Comparison of ENCODE assay signal across 9 cellular contexts in the genomic region with DNA sequence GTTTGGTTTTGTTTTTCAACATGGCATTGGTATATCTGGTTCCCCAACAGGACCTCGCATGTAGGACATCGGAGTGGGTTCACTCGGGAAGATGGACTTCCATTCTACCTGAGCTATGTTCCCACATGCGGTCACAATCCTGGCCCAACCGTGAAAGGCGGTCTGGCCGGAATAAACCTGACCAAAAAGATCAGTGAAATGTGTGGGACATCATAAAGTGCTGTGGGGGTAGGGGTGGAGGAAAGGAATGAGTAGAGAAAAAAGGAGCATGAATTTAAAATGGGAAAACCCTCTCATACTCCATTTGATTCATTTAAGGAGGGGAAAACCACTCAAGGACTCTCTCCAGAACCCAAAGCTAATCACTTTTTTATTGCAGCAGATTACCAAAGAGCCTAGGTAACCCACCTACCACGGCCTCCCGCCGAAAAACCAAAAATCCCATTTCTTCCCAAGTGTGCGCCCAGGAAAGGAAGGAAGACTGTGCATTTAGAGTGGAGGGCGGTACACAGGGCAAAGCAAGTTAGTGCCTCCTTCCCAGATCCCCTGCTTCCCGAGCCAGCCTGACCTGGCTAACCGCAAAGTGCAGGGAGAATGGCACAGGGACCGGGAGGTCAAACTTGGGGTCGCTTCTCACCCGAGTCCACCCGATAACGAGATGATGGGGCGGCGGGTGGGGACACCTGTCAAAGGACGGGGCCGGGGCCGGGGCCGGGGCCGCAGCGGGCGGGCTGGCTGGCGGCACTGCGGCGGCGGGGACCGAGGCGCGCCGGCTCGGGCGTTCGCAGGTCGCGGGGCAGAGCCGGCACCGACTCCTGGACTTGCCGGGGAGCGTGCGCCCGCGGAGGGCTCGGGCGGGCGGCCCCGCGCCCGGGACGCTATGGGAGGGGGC. TPM values are rescaled to one million over a fixed set of nuclear protein-coding genes. Genes with fewer than 3 reads are reported as not detected.
DNase-seq lines count a peak whose midpoint lies in the region; ATAC-seq and TF ChIP-seq lines count a peak whose summit lies in the region.
"Had no signal": no experiment of that assay in that cellular context is flagged by ENCODE, and none has a peak within 500 bp of the region (broad histone marks: within the 10 kb centered on the region; RNA-seq: fewer than 3 reads in every experiment).

No MANE protein-coding gene starts in this region.

- H3K27ac Mint-ChIP-seq in activated CD4-positive, alpha-beta T cell treated with anti-CD3 and anti-CD28 coated beads, Interleukin-2, amount 10 ng/mL, durations not matched to agents 24 days and 14 days: no peak overlapping the region
- no peak overlapping the region for H3K27ac Mint-ChIP-seq in activated naive CD8-positive, alpha-beta T cell treated with anti-CD3 and anti-CD28 coated beads, Interleukin-2, amount 50 U/mL, for 24 hours

- H2AFZ ChIP-seq in smooth muscle cell (ENCODE audit: low read depth): no peak overlapping the region

- no peaks in the 10 kb centered on the region for H3F3A ChIP-seq in smooth muscle cell (ENCODE audit: low read depth)

- no peaks in the 10 kb centered on the region for H3K79me2 ChIP-seq in smooth muscle cell (ENCODE audit: low read depth)

- H3K27me3 Mint-ChIP-seq in activated CD4-positive, alpha-beta T cell treated with anti-CD3 and anti-CD28 coated beads, Interleukin-2, amount 10 ng/mL, durations not matched to agents 24 days and 14 days: peaks cover 55% of the 10 kb centered on the region
- H3K27me3 Mint-ChIP-seq in activated naive CD8-positive, alpha-beta T cell treated with anti-CD3 and anti-CD28 coated beads, Interleukin-2, amount 50 U/mL, for 24 hours: peaks cover 63% of the 10 kb centered on the region

- H4K20me1 ChIP-seq in smooth muscle cell (ENCODE audit: low read depth): no peaks in the 10 kb centered on the region

- H3K27ac ChIP-seq in smooth muscle cell (ENCODE audit: low read depth): no peak overlapping the region

- peak overlapping the region; percentile 58 for H3K4me3 ChIP-seq in iPS-18c (ENCODE audit: insufficient read depth, low read depth, low read length)
- H3K4me3 ChIP-seq in smooth muscle cell: peak overlapping the region; percentile 76

- H3K9ac ChIP-seq in smooth muscle cell (ENCODE audit: low read depth): no peak overlapping the region

- intact Hi-C loops in activated CD4-positive, alpha-beta T cell treated with anti-CD3 and anti-CD28 coated beads, Interleukin-2, amount 10 ng/mL, durations not matched to agents 24 days and 14 days (cut with micrococcal nuclease): no loop called here

- ATAC-seq in activated naive CD8-positive, alpha-beta T cell treated with anti-CD3 and anti-CD28 coated beads, Interleukin-2, amount 50 U/mL, for 24 hours: peak; percentile 33
- ATAC-seq in HG03565 (IDR thresholded peaks at IDR 0.05; ENCODE audit: unreplicated experiment) (no peak), HG03342 (IDR thresholded peaks at IDR 0.05; ENCODE audit: unreplicated experiment) (no peak)

- DNase-seq in activated CD4-positive, alpha-beta T cell treated with anti-CD3 and anti-CD28 coated beads, Interleukin-2, amount 10 ng/mL, durations not matched to agents 24 days and 14 days: no peak
- DNase-seq in activated CD4-positive, alpha-beta T cell treated with anti-CD3 and anti-CD28 coated beads for 1 hour: no peak
- DNase-seq in activated naive CD8-positive, alpha-beta T cell treated with anti-CD3 and anti-CD28 coated beads, Interleukin-2, amount 50 U/mL, for 24 hours: no peak
- DNase-seq in smooth muscle cell (lab: John Stamatoyannopoulos, UW; ENCODE audit: unreplicated experiment): no peak
- DNase-seq in HCEC 1CT: no peak

- no peaks in the 10 kb centered on the region for H3K4me1 ChIP-seq in smooth muscle cell (ENCODE audit: low read depth)

- H3K36me3 ChIP-seq in smooth muscle cell (ENCODE audit: low read depth): no peaks in the 10 kb centered on the region

- peaks cover 19% of the 10 kb centered on the region for H3K27me3 ChIP-seq in smooth muscle cell (ENCODE audit: low read depth)

- WGBS in smooth muscle cell (ENCODE audit: low lambda C conversion rate): 25% methylated on average over 32 of the region's 55 CpGs

- peak overlapping the region; percentile 95 for H3K4me2 ChIP-seq in smooth muscle cell

- TF ChIP-seq CTCF in smooth muscle cell (IDR thresholded peaks at IDR 0.05; ENCODE audit: borderline replicate concordance, insufficient read depth, poor library complexity, severe bottlenecking): no peak

- H3K9me3 Mint-ChIP-seq in activated CD4-positive, alpha-beta T cell treated with anti-CD3 and anti-CD28 coated beads, Interleukin-2, amount 10 ng/mL, durations not matched to agents 24 days and 14 days: no peaks in the 10 kb centered on the region
- H3K9me3 Mint-ChIP-seq in activated naive CD8-positive, alpha-beta T cell treated with anti-CD3 and anti-CD28 coated beads, Interleukin-2, amount 50 U/mL, for 24 hours: no peaks in the 10 kb centered on the region

- peak overlapping the region; percentile 76 for H3K4me3 Mint-ChIP-seq in activated CD4-positive, alpha-beta T cell treated with anti-CD3 and anti-CD28 coated beads, Interleukin-2, amount 10 ng/mL, durations not matched to agents 24 days and 14 days
- H3K4me3 Mint-ChIP-seq in activated naive CD8-positive, alpha-beta T cell treated with anti-CD3 and anti-CD28 coated beads, Interleukin-2, amount 50 U/mL, for 24 hours: peak overlapping the region; percentile 67

- H3K4me1 Mint-ChIP-seq in activated CD4-positive, alpha-beta T cell treated with anti-CD3 and anti-CD28 coated beads, Interleukin-2, amount 10 ng/mL, durations not matched to agents 24 days and 14 days: peaks cover 10% of the 10 kb centered on the region
- peaks cover 11% of the 10 kb centered on the region for H3K4me1 Mint-ChIP-seq in activated naive CD8-positive, alpha-beta T cell treated with anti-CD3 and anti-CD28 coated beads, Interleukin-2, amount 50 U/mL, for 24 hours

- H3K36me3 Mint-ChIP-seq in activated CD4-positive, alpha-beta T cell treated with anti-CD3 and anti-CD28 coated beads, Interleukin-2, amount 10 ng/mL, durations not matched to agents 24 days and 14 days (ENCODE audit: low read depth): no peaks in the 10 kb centered on the region
- no peaks in the 10 kb centered on the region for H3K36me3 Mint-ChIP-seq in activated naive CD8-positive, alpha-beta T cell treated with anti-CD3 and anti-CD28 coated beads, Interleukin-2, amount 50 U/mL, for 24 hours (ENCODE audit: low read depth)

- H3K9me3 ChIP-seq in iPS-18c (ENCODE audit: control insufficient read depth, insufficient read depth, low read length) (no peaks in the 10 kb centered on the region), smooth muscle cell (replicated peaks; ENCODE audit: low read depth) (no peaks in the 10 kb centered on the region)

RNA-seq across cellular contexts. Expression of gene TMEM150C, which starts 0.7 kb away (rescaled TPM):
- total RNA-seq in activated CD4-positive, alpha-beta T cell treated with anti-CD3 and anti-CD28 coated beads, Interleukin-2, amount 10 ng/mL, durations not matched to agents 24 days and 14 days: not detected in 2 replicates
- total RNA-seq in smooth muscle cell: 0.81 and 8.0 TPM in 2 replicates
- 0.55 and 1.7 TPM in 2 replicates for polyA plus RNA-seq in smooth muscle cell
- total RNA-seq: T-helper 1 cell treated with Interleukin-12 subunit alpha and Interleukin-12 subunit beta and Interleukin-4 antibody, amounts not matched to agents 30 ng/mL and 1 ng/mL, for 36 hours had no signal
